Comparison of ENCODE assay signal across 2 cellular contexts in genomic region chr1:229258031-229258850, GRCh38.
TF ChIP-seq lines count a peak whose summit lies in the region.

No MANE protein-coding gene starts in this region.

TF ChIP-seq in HEK293, 187 proteins besides CTCF, POLR2A, EP300 and RAD21 (continues in another document):
- TF ChIP-seq ZNF2 (tag by site-specific recombination; IDR thresholded peaks at IDR 0.05): peak; percentile 82; the same call in 1 of the 2 replicates
- no peak for TF ChIP-seq ZBTB48 (tag by site-specific recombination; IDR thresholded peaks at IDR 0.05)
- no peak for TF ChIP-seq KLF1 (tag by site-specific recombination; IDR thresholded peaks at IDR 0.05)
- TF ChIP-seq ZSCAN23 (tag by site-specific recombination; IDR thresholded peaks at IDR 0.05): no peak
- TF ChIP-seq KLF16 (tag by site-specific recombination; IDR thresholded peaks at IDR 0.05): no peak
- no peak for TF ChIP-seq KLF10 (tag by site-specific recombination; IDR thresholded peaks at IDR 0.05)
- no peak for TF ChIP-seq GLIS2 (tag by site-specific recombination; IDR thresholded peaks at IDR 0.05)
- no peak for TF ChIP-seq ZNF785 (tag by site-specific recombination; IDR thresholded peaks at IDR 0.05)
- peak; percentile 44 for TF ChIP-seq FEZF1 (tag by site-specific recombination; IDR thresholded peaks at IDR 0.05)
- no peak for TF ChIP-seq ZNF776 (tag by site-specific recombination; IDR thresholded peaks at IDR 0.05; ENCODE audit: borderline replicate concordance)
- TF ChIP-seq ZNF501 (tag by site-specific recombination; IDR thresholded peaks at IDR 0.05): 0 out of 2 replicates have a peak, but pooled peaks have one; percentile 16
- TF ChIP-seq ZNF521 (tag by site-specific recombination; IDR thresholded peaks at IDR 0.05): no peak
- no peak for TF ChIP-seq ATF2 (tag by site-specific recombination; IDR thresholded peaks at IDR 0.05; ENCODE audit: low read depth)
- TF ChIP-seq KLF9 (tag by site-specific recombination; IDR thresholded peaks at IDR 0.05; ENCODE audit: low read depth): no peak
- no peak for TF ChIP-seq ZNF433 (tag by site-specific recombination; IDR thresholded peaks at IDR 0.05; ENCODE audit: low read depth)
- peak; percentile 8; the same call in 1 of the 2 replicates for TF ChIP-seq ZFP69B (tag by site-specific recombination; IDR thresholded peaks at IDR 0.05)
- no peak for TF ChIP-seq ZNF610 (tag by site-specific recombination; IDR thresholded peaks at IDR 0.05; ENCODE audit: borderline replicate concordance)
- no peak for TF ChIP-seq ZNF707 (tag by site-specific recombination; IDR thresholded peaks at IDR 0.05)
- TF ChIP-seq ZNF146 (tag by site-specific recombination; IDR thresholded peaks at IDR 0.05): no peak
- TF ChIP-seq ZNF701 (tag by site-specific recombination; IDR thresholded peaks at IDR 0.05): no peak
- no peak for TF ChIP-seq ZNF211 (tag by site-specific recombination; IDR thresholded peaks at IDR 0.05; ENCODE audit: low read depth)
- TF ChIP-seq ZNF645 (tag by site-specific recombination; IDR thresholded peaks at IDR 0.05): no peak
- TF ChIP-seq ZNF530 (tag by site-specific recombination; IDR thresholded peaks at IDR 0.05; ENCODE audit: low read depth): no peak
- no peak for TF ChIP-seq PRDM2 (tag by site-specific recombination; IDR thresholded peaks at IDR 0.05; ENCODE audit: borderline replicate concordance)

TF ChIP-seq in H1, 55 proteins besides CTCF, POLR2A, EP300 and RAD21:
- TF ChIP-seq TEAD4 (IDR thresholded peaks at IDR 0.05; ENCODE audit: low read depth, low read length) (peak; percentile 67), KDM5A (IDR thresholded peaks at IDR 0.05; ENCODE audit: low read length) (no peak)
TF ChIP-seq in H1: peak in this region for 1.
